In genomic region chr15:28861031-28861534, GRCh38 we compare ENCODE assay signal across 1 cellular context.
TF ChIP-seq lines count a peak whose summit lies in the region.

No MANE protein-coding gene starts in this region.

TF ChIP-seq in K562, 482 proteins besides CTCF, POLR2A, EP300 and RAD21:
- TF ChIP-seq PHF20 (IDR thresholded peaks at IDR 0.05; ENCODE audit: partially characterized antibody): no peak
- no peak for TF ChIP-seq ZNF717 (CRISPR knock-in tag; IDR thresholded peaks at IDR 0.05)
- TF ChIP-seq CEBPB (tag; IDR thresholded peaks at IDR 0.05): peak; percentile 53
